27 cellular contexts compared by ENCODE assay signal in genomic region chr1:29830383-29830782, GRCh38.
DNase-seq lines count a peak whose midpoint lies in the region; FAIRE-seq and TF ChIP-seq lines count a peak whose summit lies in the region.
"Had no signal": no experiment of that assay in that cellular context is flagged by ENCODE, and none has a peak within 500 bp of the region (broad histone marks: within the 10 kb centered on the region; RNA-seq: fewer than 3 reads in every experiment).

No MANE protein-coding gene starts in this region.

- peaks cover 0 to 34% (median 0%) of the 10 kb centered on the region in 11 experiments; a peak in 5 of 22 replicates for H3K27me3 ChIP-seq in BLaER1 treated with 17β-estradiol and CSF1 and Interleukin-3, amounts not matched to agents 10 nM and 100 nM
- H3K27me3 ChIP-seq in esophagus muscularis mucosa: peaks cover 0 to 82% (median 3%) of the 10 kb centered on the region in 4 donors
- peaks cover 0 to 58% (median 0%) of the 10 kb centered on the region in 7 donors for H3K27me3 ChIP-seq in spleen (replicated peaks in 1 of 7)
- H3K27me3 ChIP-seq: BE2C had no signal

- H3K9ac ChIP-seq in BLaER1 treated with 17β-estradiol and CSF1 and Interleukin-3, amounts not matched to agents 10 nM and 100 nM: peak overlapping the region in 4 of 11 experiments; percentile 20 to 59 (median 50); a peak in 7 of 22 replicates

- no peaks in the 10 kb centered on the region for H3K9me3 Mint-ChIP-seq in activated CD4-positive, alpha-beta memory T cell treated with anti-CD3 and anti-CD28 coated beads, Interleukin-2, amount 10 ng/mL, durations not matched to agents 7 days and 5 days
- H3K9me3 Mint-ChIP-seq in activated CD4-positive, alpha-beta memory T cell treated with anti-CD3 and anti-CD28 coated beads for 36 hours: no peaks in the 10 kb centered on the region
- no peaks in the 10 kb centered on the region for H3K9me3 Mint-ChIP-seq in activated naive CD4-positive, alpha-beta T cell treated with anti-CD3 and anti-CD28 coated beads for 36 hours
- H3K9me3 Mint-ChIP-seq: CD4-positive, CD25-positive, alpha-beta regulatory T cell had no signal

- H3K4me1 ChIP-seq in BLaER1 treated with 17β-estradiol and CSF1 and Interleukin-3, amounts not matched to agents 10 nM and 100 nM: peaks cover 8 to 93% (median 80%) of the 10 kb centered on the region in 10 experiments; a peak in 19 of 20 replicates
- H3K4me1 ChIP-seq in esophagus muscularis mucosa (no peaks in the 10 kb centered on the region), spleen (no peaks in the 10 kb centered on the region)
- H3K4me1 ChIP-seq: BE2C, HAP-1, SJCRH30 had no signal

- no peaks in the 10 kb centered on the region for H3K36me3 ChIP-seq in BLaER1 treated with 17β-estradiol and CSF1 and Interleukin-3, amounts not matched to agents 10 nM and 100 nM
- H3K36me3 ChIP-seq in esophagus muscularis mucosa: no peaks in the 10 kb centered on the region
- no peaks in the 10 kb centered on the region for H3K36me3 ChIP-seq in spleen
- H3K36me3 ChIP-seq: BE2C, HAP-1, SJCRH30 had no signal

- POLR2A ChIA-PET in activated CD4-positive, alpha-beta memory T cell treated with anti-CD3 and anti-CD28 coated beads, Interleukin-2, amount 10 ng/mL, durations not matched to agents 7 days and 5 days (lab: Charles Lee): no interaction called here
- POLR2A ChIA-PET in activated CD4-positive, alpha-beta memory T cell treated with anti-CD3 and anti-CD28 coated beads for 36 hours (lab: Charles Lee): no interaction called here

- no peaks in the 10 kb centered on the region for H3K4me1 Mint-ChIP-seq in activated CD4-positive, alpha-beta memory T cell treated with anti-CD3 and anti-CD28 coated beads, Interleukin-2, amount 10 ng/mL, durations not matched to agents 7 days and 5 days
- no peaks in the 10 kb centered on the region for H3K4me1 Mint-ChIP-seq in activated CD4-positive, alpha-beta memory T cell treated with anti-CD3 and anti-CD28 coated beads for 36 hours (ENCODE audit: low read depth)
- H3K4me1 Mint-ChIP-seq in activated naive CD4-positive, alpha-beta T cell treated with anti-CD3 and anti-CD28 coated beads for 36 hours (ENCODE audit: low read depth): no peaks in the 10 kb centered on the region
- H3K4me1 Mint-ChIP-seq: CD4-positive, CD25-positive, alpha-beta regulatory T cell had no signal

- no peak for TF ChIP-seq EP300 in esophagus muscularis mucosa (IDR thresholded peaks at IDR 0.05)

- no peak for TF ChIP-seq POLR2A in esophagus muscularis mucosa (IDR thresholded peaks at IDR 0.05; ENCODE audit: low read depth)
- no peak for TF ChIP-seq POLR2A in spleen (IDR thresholded peaks at IDR 0.05)

- no peak overlapping the region for H3K4me3 Mint-ChIP-seq in activated CD4-positive, alpha-beta memory T cell treated with anti-CD3 and anti-CD28 coated beads, Interleukin-2, amount 10 ng/mL, durations not matched to agents 7 days and 5 days
- no peak overlapping the region for H3K4me3 Mint-ChIP-seq in activated CD4-positive, alpha-beta memory T cell treated with anti-CD3 and anti-CD28 coated beads for 36 hours
- H3K4me3 Mint-ChIP-seq in activated naive CD4-positive, alpha-beta T cell treated with anti-CD3 and anti-CD28 coated beads for 36 hours: no peak overlapping the region
- H3K4me3 Mint-ChIP-seq: CD4-positive, CD25-positive, alpha-beta regulatory T cell; HFFc6 had no signal

- peak; percentile 7 for DNase-seq in activated CD4-positive, alpha-beta memory T cell treated with anti-CD3 and anti-CD28 coated beads, Interleukin-2, amount 10 ng/mL, durations not matched to agents 7 days and 5 days
- no peak for DNase-seq in activated CD4-positive, alpha-beta memory T cell treated with anti-CD3 and anti-CD28 coated beads for 36 hours
- DNase-seq in esophagus muscularis mucosa (ENCODE audit: extremely low spot score) (peak; percentile 42), spleen (peak; percentile 51), frontal cortex (ENCODE audit: low spot score in 2 of 2) (no peak), hippocampal formation (lab: John Stamatoyannopoulos, UW) (no peak)
- no peak for DNase-seq in activated naive CD4-positive, alpha-beta T cell treated with anti-CD3 and anti-CD28 coated beads for 36 hours
- DNase-seq: 8988T; ACHN; BE2C; CD4-positive, CD25-positive, alpha-beta regulatory T cell; GOT3; HFFc6; Kasumi-1; MV-4-11; NCI-H1105; NCI-H2029; NCI-H446; NCI-H524 treated with DMSO at 0.1 percent for 48 hours; NCI-H774; PC-9; SJCRH30 had no signal

- TF ChIP-seq CTCF in esophagus muscularis mucosa (IDR thresholded peaks at IDR 0.05) (no peak), spleen (IDR thresholded peaks at IDR 0.05 in 8 of 11, conservative IDR thresholded peaks at IDR 0.05 in 3 of 11) (no peak)

- no peak overlapping the region for H3K27ac Mint-ChIP-seq in activated CD4-positive, alpha-beta memory T cell treated with anti-CD3 and anti-CD28 coated beads, Interleukin-2, amount 10 ng/mL, durations not matched to agents 7 days and 5 days
- H3K27ac Mint-ChIP-seq in activated CD4-positive, alpha-beta memory T cell treated with anti-CD3 and anti-CD28 coated beads for 36 hours: no peak overlapping the region
- no peak overlapping the region for H3K27ac Mint-ChIP-seq in activated naive CD4-positive, alpha-beta T cell treated with anti-CD3 and anti-CD28 coated beads for 36 hours
- H3K27ac Mint-ChIP-seq: CD4-positive, CD25-positive, alpha-beta regulatory T cell; HFFc6 had no signal

- H3K9me3 ChIP-seq in BLaER1 treated with 17β-estradiol and CSF1 and Interleukin-3, amounts not matched to agents 10 nM and 100 nM (replicated peaks in 1 of 11): no peaks in the 10 kb centered on the region
- no peaks in the 10 kb centered on the region for H3K9me3 ChIP-seq in esophagus muscularis mucosa
- H3K9me3 ChIP-seq in spleen: no peaks in the 10 kb centered on the region
- H3K9me3 ChIP-seq: BE2C, HAP-1, SJCRH30 had no signal

- H3K36me3 Mint-ChIP-seq in activated CD4-positive, alpha-beta memory T cell treated with anti-CD3 and anti-CD28 coated beads, Interleukin-2, amount 10 ng/mL, durations not matched to agents 7 days and 5 days (ENCODE audit: low read depth): no peaks in the 10 kb centered on the region
- no peaks in the 10 kb centered on the region for H3K36me3 Mint-ChIP-seq in activated CD4-positive, alpha-beta memory T cell treated with anti-CD3 and anti-CD28 coated beads for 36 hours
- H3K36me3 Mint-ChIP-seq in activated naive CD4-positive, alpha-beta T cell treated with anti-CD3 and anti-CD28 coated beads for 36 hours (ENCODE audit: low read depth): no peaks in the 10 kb centered on the region
- H3K36me3 Mint-ChIP-seq: CD4-positive, CD25-positive, alpha-beta regulatory T cell had no signal

- H3K27me3 Mint-ChIP-seq in activated CD4-positive, alpha-beta memory T cell treated with anti-CD3 and anti-CD28 coated beads, Interleukin-2, amount 10 ng/mL, durations not matched to agents 7 days and 5 days: no peaks in the 10 kb centered on the region
- H3K27me3 Mint-ChIP-seq in activated CD4-positive, alpha-beta memory T cell treated with anti-CD3 and anti-CD28 coated beads for 36 hours: peaks cover 3% of the 10 kb centered on the region
- peaks cover 5% of the 10 kb centered on the region for H3K27me3 Mint-ChIP-seq in activated naive CD4-positive, alpha-beta T cell treated with anti-CD3 and anti-CD28 coated beads for 36 hours (ENCODE audit: low read depth)
- H3K27me3 Mint-ChIP-seq: CD4-positive, CD25-positive, alpha-beta regulatory T cell had no signal

- H3K4me3 ChIP-seq in BLaER1 treated with 17β-estradiol and CSF1 and Interleukin-3, amounts not matched to agents 10 nM and 100 nM: peak overlapping the region in 2 of 10 experiments; percentile 8 to 23; a peak in 2 of 20 replicates
- H3K4me3 ChIP-seq in esophagus muscularis mucosa: no peak overlapping the region
- no peak overlapping the region for H3K4me3 ChIP-seq in spleen
- H3K4me3 ChIP-seq: HAP-1, K562, PC-9, SJCRH30 had no signal

- H3K27ac ChIP-seq in BLaER1 treated with 17β-estradiol and CSF1 and Interleukin-3, amounts not matched to agents 10 nM and 100 nM: peak overlapping the region in 3 of 11 experiments; percentile 47 to 59 (median 49); a peak in 7 of 22 replicates
- H3K27ac ChIP-seq in esophagus muscularis mucosa (replicated peaks in 1 of 4) (no peak overlapping the region), spleen (no peak overlapping the region)
- H3K27ac ChIP-seq: PC-9, SJCRH30 had no signal

- WGBS in esophagus muscularis mucosa: 68% methylated on average over 4 of the region's 8 CpGs
- 59 to 76% (median 66%) methylated on average over 3 to 8 of the region's 8 CpGs for WGBS in spleen, 5 donors

- no peak for FAIRE-seq in frontal cortex (lab: Jason Lieb, UNC)
- FAIRE-seq: G401.6, HTR-8/SVneo, K562 had no signal

- intact Hi-C loops in activated CD4-positive, alpha-beta memory T cell treated with anti-CD3 and anti-CD28 coated beads for 36 hours (cut with micrococcal nuclease): no loop called here
- intact Hi-C loops in esophagus muscularis mucosa (cut with DNase I): no loop called here
- intact Hi-C loops in spleen (cut with DNase I; ENCODE audit: low total_unique reads): no loop called here
- intact Hi-C loops in activated naive CD4-positive, alpha-beta T cell treated with anti-CD3 and anti-CD28 coated beads for 36 hours (cut with micrococcal nuclease): no loop called here

- no peaks in the 10 kb centered on the region; a peak in 1 of 22 replicates for H4K20me1 ChIP-seq in BLaER1 treated with 17β-estradiol and CSF1 and Interleukin-3, amounts not matched to agents 10 nM and 100 nM

- CTCF ChIA-PET in activated CD4-positive, alpha-beta memory T cell treated with anti-CD3 and anti-CD28 coated beads, Interleukin-2, amount 10 ng/mL, durations not matched to agents 7 days and 5 days (lab: Charles Lee): no interaction called here
- CTCF ChIA-PET in activated CD4-positive, alpha-beta memory T cell treated with anti-CD3 and anti-CD28 coated beads for 36 hours (lab: Charles Lee): no interaction called here
- CTCF ChIA-PET in activated naive CD4-positive, alpha-beta T cell treated with anti-CD3 and anti-CD28 coated beads for 36 hours (lab: Charles Lee): no interaction called here

- H3K4me2 ChIP-seq in BLaER1 treated with 17β-estradiol and CSF1 and Interleukin-3, amounts not matched to agents 10 nM and 100 nM: peak overlapping the region in 10 of 11 experiments; percentile 2 to 86 (median 80); a peak in 18 of 22 replicates
- H3K4me2 ChIP-seq: PC-9 had no signal

Comparison
In these comparisons a context has a peak if more than half of its experiments do, and no peak if none do; other contexts are left out.
1. DNase-seq: peak in activated CD4-positive, alpha-beta memory T cell treated with anti-CD3 and anti-CD28 coated beads, Interleukin-2, amount 10 ng/mL, durations not matched to agents 7 days and 5 days (single experiment), esophagus muscularis mucosa (single experiment) and spleen (single experiment); none in activated CD4-positive, alpha-beta memory T cell treated with anti-CD3 and anti-CD28 coated beads for 36 hours (single experiment), frontal cortex (0 of 2), activated naive CD4-positive, alpha-beta T cell treated with anti-CD3 and anti-CD28 coated beads for 36 hours (single experiment) and hippocampal formation (0 of 2).